Comparison of ENCODE assay signal across 20 cellular contexts in the genomic region with DNA sequence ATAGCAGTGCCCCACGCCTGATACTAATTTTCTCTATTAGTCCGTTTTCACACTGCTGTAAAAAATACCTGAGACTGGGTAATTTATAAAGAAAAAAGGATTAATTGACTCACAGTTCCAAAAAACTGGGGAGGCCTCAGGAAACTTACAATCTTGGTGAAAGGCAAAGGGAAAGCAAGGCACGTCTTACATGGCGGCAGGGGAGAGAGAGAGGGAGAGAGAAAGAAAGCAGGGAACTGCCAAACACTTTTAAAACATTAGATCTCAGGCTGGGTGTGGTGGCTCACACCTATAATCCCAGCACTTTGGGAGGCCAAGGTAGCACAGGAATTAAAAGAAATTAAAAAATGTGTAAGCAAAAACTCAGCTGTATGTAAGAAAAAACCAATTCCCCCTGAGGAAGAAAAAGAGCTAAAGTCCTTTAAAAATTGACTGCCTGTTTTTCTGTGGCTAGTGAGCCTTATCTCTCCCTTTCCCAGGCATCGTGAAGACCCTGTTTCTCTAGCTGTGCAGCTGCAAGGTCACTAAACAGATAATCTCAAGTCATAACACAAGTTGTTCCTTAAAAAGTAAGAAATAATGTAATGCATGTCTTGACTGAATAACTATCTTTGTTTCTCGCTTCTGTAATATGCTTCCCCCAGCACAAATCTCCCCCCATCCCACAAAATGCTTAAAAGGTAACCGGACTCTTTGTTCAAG. TPM values are rescaled to one million over a fixed set of nuclear protein-coding genes. Genes with fewer than 3 reads are reported as not detected.
"Had no signal": no experiment of that assay in that cellular context is flagged by ENCODE, and none has a peak within 500 bp of the region (broad histone marks: within the 10 kb centered on the region; RNA-seq: fewer than 3 reads in every experiment).

No MANE protein-coding gene starts in this region.

- H3K27ac ChIP-seq: breast epithelium, dorsolateral prefrontal cortex, esophagus muscularis mucosa, SJSA1 had no signal

- H3K9me3 Mint-ChIP-seq: naive B cell had no signal

- FAIRE-seq: endometrium had no signal

- ATAC-seq: activated CD8-positive, alpha-beta T cell treated with anti-CD3 and anti-CD28 coated beads for 36 hours; left cardiac atrium; psoas muscle; sciatic nerve had no signal

- H3K4me3 ChIP-seq: breast epithelium, dorsolateral prefrontal cortex, esophagus muscularis mucosa, lung, SJSA1 had no signal

- DNase-seq: activated CD8-positive, alpha-beta T cell treated with anti-CD3 and anti-CD28 coated beads for 36 hours; activated gamma-delta T cell treated with Interleukin-2 at 50 U/mL for 16 hours; aorta; dorsolateral prefrontal cortex; glutamatergic neuron; left cardiac atrium; naive B cell; stimulated activated CD4-positive, alpha-beta T cell treated with anti-CD3 and anti-CD28 coated beads, Interleukin-2, amount 100 ng/mL, for 24 hours; stimulated activated naive CD4-positive, alpha-beta T cell treated with Interleukin-2 at 50 U/mL for 16 hours; SW 1271; trophoblast cell had no signal

- H3K4me1 ChIP-seq: breast epithelium, SJSA1 had no signal

- H3K27me3 Mint-ChIP-seq: activated CD8-positive, alpha-beta T cell treated with anti-CD3 and anti-CD28 coated beads for 36 hours had no signal

- H3K36me3 ChIP-seq: breast epithelium, esophagus muscularis mucosa, SJSA1 had no signal

- H3K4me3 Mint-ChIP-seq: activated CD8-positive, alpha-beta T cell treated with anti-CD3 and anti-CD28 coated beads for 36 hours had no signal

- H3K27ac Mint-ChIP-seq: activated CD8-positive, alpha-beta T cell treated with anti-CD3 and anti-CD28 coated beads for 36 hours had no signal

- H3K36me3 Mint-ChIP-seq: naive B cell had no signal

- H3K9me3 ChIP-seq: breast epithelium, esophagus muscularis mucosa, psoas muscle, SJSA1 had no signal

- H3K27me3 ChIP-seq: breast epithelium, dorsolateral prefrontal cortex had no signal

RNA-seq across cellular contexts. Expression of gene ZSCAN10, which starts 14.0 kb away (rescaled TPM):
- total RNA-seq: aorta, breast epithelium, chondrocyte, esophagus muscularis mucosa, fibroblast of villous mesenchyme, left cardiac atrium, sciatic nerve, SJSA1 had no signal
- polyA plus RNA-seq: aorta had no signal

RNA-seq across cellular contexts. Expression of gene ZNF205, which starts 27.3 kb away (rescaled TPM):
- total RNA-seq: activated CD8-positive, alpha-beta T cell treated with anti-CD3 and anti-CD28 coated beads for 36 hours had no signal

RNA-seq across cellular contexts. Expression of gene MMP25, which starts 38.8 kb away (rescaled TPM):
- total RNA-seq: chondrocyte had no signal

RNA-seq across cellular contexts. Expression of gene BICDL2, which starts 48.4 kb away (rescaled TPM):
- total RNA-seq: chondrocyte, left cardiac atrium, psoas muscle, SJSA1 had no signal
